Comparison of ENCODE assay signal across 10 cellular contexts in genomic region chr11:128311742-128312719, GRCh38.
DNase-seq lines count a peak whose midpoint lies in the region; ATAC-seq and TF ChIP-seq lines count a peak whose summit lies in the region.
"Had no signal": no experiment of that assay in that cellular context is flagged by ENCODE, and none has a peak within 500 bp of the region (broad histone marks: within the 10 kb centered on the region; RNA-seq: fewer than 3 reads in every experiment).

No MANE protein-coding gene starts in this region.

- no peak overlapping the region for H3K4me3 Mint-ChIP-seq in activated naive CD4-positive, alpha-beta T cell treated with anti-CD3 and anti-CD28 coated beads, Interleukin-2, amount 10 ng/mL, durations not matched to agents 7 days and 5 days
- no peak overlapping the region for H3K4me3 Mint-ChIP-seq in activated B cell treated with CpG ODN at 0.5 μM for 24 hours

- H3K4me2 ChIP-seq in OCI-LY7 (ENCODE audit: low read length), result no peak overlapping the region

- H3K9me3 Mint-ChIP-seq in activated naive CD4-positive, alpha-beta T cell treated with anti-CD3 and anti-CD28 coated beads, Interleukin-2, amount 10 ng/mL, durations not matched to agents 7 days and 5 days, result peaks cover 43% of the 10 kb centered on the region
- peaks cover 19% of the 10 kb centered on the region for H3K9me3 Mint-ChIP-seq in activated B cell treated with CpG ODN at 0.5 μM for 24 hours

- no peaks in the 10 kb centered on the region for H3K79me2 ChIP-seq in OCI-LY7 (ENCODE audit: insufficient read depth, low read depth, low read length)

- ATAC-seq in HG02759 (IDR thresholded peaks at IDR 0.05; ENCODE audit: unreplicated experiment) (peak; percentile 59), activated B cell treated with CpG ODN at 0.5 μM for 24 hours (ENCODE audit: low read depth) (peak; percentile 79), HG02885 (IDR thresholded peaks at IDR 0.05; ENCODE audit: poor library complexity, unreplicated experiment) (no peak)

- peaks cover 55% of the 10 kb centered on the region for H3K36me3 Mint-ChIP-seq in activated naive CD4-positive, alpha-beta T cell treated with anti-CD3 and anti-CD28 coated beads, Interleukin-2, amount 10 ng/mL, durations not matched to agents 7 days and 5 days
- H3K36me3 Mint-ChIP-seq in activated B cell treated with CpG ODN at 0.5 μM for 24 hours (ENCODE audit: low read depth), result peaks cover 8% of the 10 kb centered on the region

- no peaks in the 10 kb centered on the region for H4K20me1 ChIP-seq in OCI-LY7 (ENCODE audit: insufficient read depth, low read length)

- H3K4me1 Mint-ChIP-seq in activated naive CD4-positive, alpha-beta T cell treated with anti-CD3 and anti-CD28 coated beads, Interleukin-2, amount 10 ng/mL, durations not matched to agents 7 days and 5 days, result peaks cover 70% of the 10 kb centered on the region
- peaks cover 29% of the 10 kb centered on the region for H3K4me1 Mint-ChIP-seq in activated B cell treated with CpG ODN at 0.5 μM for 24 hours

- CTCF ChIA-PET in activated naive CD4-positive, alpha-beta T cell treated with anti-CD3 and anti-CD28 coated beads, Interleukin-2, amount 10 ng/mL, durations not matched to agents 7 days and 5 days (lab: Charles Lee), result interaction anchor here (1.8 kb wide), 1 partner anchor 11 kb away, joined by 4 read pairs; no protein-coding TSS in a partner anchor
- CTCF ChIA-PET in activated B cell treated with CpG ODN at 0.5 μM for 24 hours (lab: Charles Lee), result no interaction called here
- CTCF ChIA-PET in OCI-LY7 (lab: Charles Lee; ENCODE audit: unreplicated experiment), result no interaction called here

- no peak for TF ChIP-seq CTCF in activated B cell treated with CpG ODN at 0.5 μM for 24 hours (IDR thresholded peaks at IDR 0.05)
- no peak for TF ChIP-seq CTCF in stomach (IDR thresholded peaks at IDR 0.05)
- TF ChIP-seq CTCF in OCI-LY7 (conservative IDR thresholded peaks at IDR 0.05; ENCODE audit: low read length), result no peak

- H3K4me3 ChIP-seq in stomach (no peak overlapping the region), OCI-LY7 (ENCODE audit: low read depth, low read length, poor library complexity, severe bottlenecking) (no peak overlapping the region)

- H3K4me1 ChIP-seq in stomach (no peaks in the 10 kb centered on the region), OCI-LY7 (ENCODE audit: insufficient read depth, low read length, poor library complexity, severe bottlenecking) (no peaks in the 10 kb centered on the region)

- H3K9me2 ChIP-seq in OCI-LY7 (ENCODE audit: insufficient read depth, low read length), result no peaks in the 10 kb centered on the region

- no peaks in the 10 kb centered on the region for H3K27me3 ChIP-seq in stomach

- H2AFZ ChIP-seq in OCI-LY7 (ENCODE audit: low read length), result no peak overlapping the region

- no peak for TF ChIP-seq POLR2A in stomach (IDR thresholded peaks at IDR 0.05)

- H3K36me3 ChIP-seq in stomach, result no peaks in the 10 kb centered on the region
- H3K36me3 ChIP-seq in OCI-LY7 (ENCODE audit: insufficient read depth, low read length), result no peaks in the 10 kb centered on the region

- H3K27ac Mint-ChIP-seq in activated naive CD4-positive, alpha-beta T cell treated with anti-CD3 and anti-CD28 coated beads, Interleukin-2, amount 10 ng/mL, durations not matched to agents 7 days and 5 days, result peak overlapping the region; percentile 56
- H3K27ac Mint-ChIP-seq in activated B cell treated with CpG ODN at 0.5 μM for 24 hours, result peak overlapping the region; percentile 38

- H3K9me3 ChIP-seq in stomach (peaks cover 4 to 21% (median 12%) of the 10 kb centered on the region in 4 donors), OCI-LY7 (ENCODE audit: low read length) (peaks cover 23% of the 10 kb centered on the region; the same call in 1 of the 2 replicates)

- no peaks in the 10 kb centered on the region for H3K27me3 Mint-ChIP-seq in activated naive CD4-positive, alpha-beta T cell treated with anti-CD3 and anti-CD28 coated beads, Interleukin-2, amount 10 ng/mL, durations not matched to agents 7 days and 5 days
- H3K27me3 Mint-ChIP-seq in activated B cell treated with CpG ODN at 0.5 μM for 24 hours, result no peaks in the 10 kb centered on the region

- POLR2A ChIA-PET in activated B cell treated with CpG ODN at 0.5 μM for 24 hours (lab: Charles Lee), result interaction anchor here (1.4 to 1.7 kb wide), 3 partner anchors 9 to 157 kb away, joined by 3 to 4 read pairs (median 3); no protein-coding TSS in a partner anchor
- POLR2A ChIA-PET in OCI-LY7 (lab: Charles Lee), result no interaction called here

- no TSS peak for BruUV-seq in OCI-LY7 (replicated peaks; lab: Mats Ljungman, UMichigan)

- no peak for TF ChIP-seq EP300 in stomach (IDR thresholded peaks at IDR 0.05)

- DNase-seq in activated naive CD4-positive, alpha-beta T cell treated with anti-CD3 and anti-CD28 coated beads, Interleukin-2, amount 10 ng/mL, durations not matched to agents 7 days and 5 days, result no peak
- DNase-seq in activated naive CD4-positive, alpha-beta T cell treated with anti-CD3 and anti-CD28 coated beads, Interleukin-2, amount 50 U/mL, for 16 hours, result no peak
- DNase-seq in activated B cell treated with CpG ODN at 0.5 μM for 24 hours (no peak), NCI-H82 (lab: John Stamatoyannopoulos, UW) (no peak), stomach (no peak), OCI-LY7 (ENCODE audit: low spot score) (no peak)
- DNase-seq: central memory CD4-positive, alpha-beta T cell; stimulated activated CD8-positive, alpha-beta memory T cell treated with anti-CD3 and anti-CD28 coated beads, Interleukin-4, amount 100 ng/mL, for 48 hours had no signal

- H3K27ac ChIP-seq in stomach, result no peak overlapping the region
- no peak overlapping the region for H3K27ac ChIP-seq in OCI-LY7 (ENCODE audit: low read depth, low read length, poor library complexity, severe bottlenecking)

- 60 to 64% (median 62%) methylated on average over 3 of the region's 3 CpGs for WGBS in stomach, 5 donors

- intact Hi-C loops in activated B cell treated with CpG ODN at 0.5 μM for 24 hours (cut with micrococcal nuclease), result loop anchor here (1.0 kb wide), 1 partner anchor 10 kb away; no protein-coding TSS in a partner anchor
- intact Hi-C loops in stomach (cut with DNase I; ENCODE audit: low total_unique reads), result no loop called here
- intact Hi-C loops in OCI-LY7 (cut with micrococcal nuclease; ENCODE audit: unreplicated experiment), result no loop called here
